ENCODE assay signal across 9 cellular contexts in the genomic region with DNA sequence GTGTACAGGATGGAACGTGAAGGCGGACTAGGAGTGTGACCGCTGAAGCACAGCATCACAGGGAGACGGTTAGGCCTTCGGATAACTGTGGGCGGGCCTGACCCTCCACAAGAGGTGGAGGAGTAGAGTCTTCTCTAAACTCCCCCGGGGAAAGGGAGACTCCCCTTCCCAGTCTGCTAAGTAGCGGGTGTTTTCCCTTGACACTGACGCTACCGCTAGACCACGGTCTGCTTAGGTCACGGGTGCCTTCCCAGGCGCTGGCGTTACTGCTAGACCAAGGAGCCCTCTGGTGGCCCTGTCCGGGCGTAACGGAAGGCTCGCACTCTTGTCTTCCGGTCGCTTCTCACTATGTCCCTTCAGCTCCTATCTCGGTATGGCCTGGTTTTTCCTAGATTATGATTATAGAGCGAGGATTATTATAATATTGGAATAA. TPM values are rescaled to one million over a fixed set of nuclear protein-coding genes. Genes with fewer than 3 reads are reported as not detected.
A peak's percentile ranks its signal among the peaks of the same experiment; 100 is the strongest.
DNase-seq lines count a peak whose midpoint lies in the region; ATAC-seq and TF ChIP-seq lines count a peak whose summit lies in the region.
"Not testable (repeated sequence)": the region's sequence is repeated elsewhere in the genome, so short reads cannot be mapped to it uniquely, and the experiment has no call there.
"Had no signal": no experiment of that assay in that cellular context is flagged by ENCODE, and none has a peak within 500 bp of the region (broad histone marks: within the 10 kb centered on the region; RNA-seq: fewer than 3 reads in every experiment).

No MANE protein-coding gene starts in this region.

- H3K36me3 ChIP-seq in fibroblast of lung (ENCODE audit: control insufficient read depth, insufficient read depth, low read length); mesendoderm (ENCODE audit: control insufficient read depth, insufficient read depth, low read length): not testable (repeated sequence)

- TF ChIP-seq CTCF in CD14-positive monocyte (IDR thresholded peaks at IDR 0.05): peak; percentile 40
- TF ChIP-seq CTCF in NB4 (IDR thresholded peaks at IDR 0.05; ENCODE audit: low read depth, low read length): not testable (repeated sequence)
- TF ChIP-seq CTCF in fibroblast of lung (conservative IDR thresholded peaks at IDR 0.05 in 1 of 2, IDR thresholded peaks at IDR 0.05 in 1 of 2; ENCODE audit: low read depth in 1 of 2, low read length in 2 of 2): peak; percentile 21 to 26

- not testable (repeated sequence) for H3K9me3 ChIP-seq in fibroblast of lung (ENCODE audit: control insufficient read depth, insufficient read depth, low read depth, low read length)

- H3K4me3 ChIP-seq in NB4 (ENCODE audit: low read depth, low read length); fibroblast of lung (replicated peaks in 1 of 4; ENCODE audit: control extremely low read depth in 1 of 4, insufficient read depth in 1 of 4, low read depth in 3 of 4, low read length in 4 of 4); mesendoderm (ENCODE audit: low read length): not testable (repeated sequence)

- H2BK15ac ChIP-seq in mesendoderm (replicated peaks; ENCODE audit: low read depth): not testable (repeated sequence)

- H3K18ac ChIP-seq in mesendoderm (ENCODE audit: low read length): not testable (repeated sequence)

- not testable (repeated sequence) for H3K56ac ChIP-seq in mesendoderm (ENCODE audit: low read length)

- H3K4me3 Mint-ChIP-seq in CD14-positive monocyte: peak overlapping the region; percentile 85 to 96
- H3K4me3 Mint-ChIP-seq in activated T-helper 2 cell treated with anti-CD3 and anti-CD28 coated beads, Interferon-gamma antibody, Interleukin-2, Interleukin-4, amounts not matched to agents 10 μg/mL and 5 μg/mL and 100 μg/mL, durations not matched to agents 14 hours and 24 hours and 36 hours (ENCODE audit: low read depth): peak overlapping the region; percentile 64

- H3K27ac Mint-ChIP-seq in CD14-positive monocyte: peak overlapping the region; percentile 97 to 99 (median 99)
- H3K27ac Mint-ChIP-seq in activated T-helper 2 cell treated with anti-CD3 and anti-CD28 coated beads, Interferon-gamma antibody, Interleukin-2, Interleukin-4, amounts not matched to agents 10 μg/mL and 5 μg/mL and 100 μg/mL, durations not matched to agents 14 hours and 24 hours and 36 hours: peak overlapping the region; percentile 95

- not testable (repeated sequence) for H3K9me3 Mint-ChIP-seq in CD14-positive monocyte; activated T-helper 2 cell treated with anti-CD3 and anti-CD28 coated beads, Interferon-gamma antibody, Interleukin-2, Interleukin-4, amounts not matched to agents 10 μg/mL and 5 μg/mL and 100 μg/mL, durations not matched to agents 14 hours and 24 hours and 36 hours

- not testable (repeated sequence) for H2BK5ac ChIP-seq in mesendoderm (ENCODE audit: low read length)

- intact Hi-C loops in CD14-positive monocyte (cut with micrococcal nuclease); activated T-helper 2 cell treated with anti-CD3 and anti-CD28 coated beads, Interferon-gamma antibody, Interleukin-2, Interleukin-4, amounts not matched to agents 10 μg/mL and 5 μg/mL and 100 μg/mL, durations not matched to agents 14 hours and 24 hours and 36 hours (cut with micrococcal nuclease): not testable (repeated sequence)

- not testable (repeated sequence) for H3K79me2 ChIP-seq in fibroblast of lung (ENCODE audit: control insufficient read depth, insufficient read depth, low read length); mesendoderm (ENCODE audit: control insufficient read depth, insufficient read depth, low read length)

- not testable (repeated sequence) for H3K4me2 ChIP-seq in fibroblast of lung (ENCODE audit: extremely low read depth, insufficient read depth, low read length); mesendoderm (ENCODE audit: low read length)

- not testable (repeated sequence) for H2AK5ac ChIP-seq in mesendoderm (ENCODE audit: low read length)

- not testable (repeated sequence) for H3K4ac ChIP-seq in mesendoderm (ENCODE audit: low read depth, low read length)

- H4K8ac ChIP-seq in mesendoderm (ENCODE audit: low read depth, low read length): not testable (repeated sequence)

- not testable (repeated sequence) for H3K9ac ChIP-seq in fibroblast of lung (ENCODE audit: insufficient read depth, low read length); mesendoderm (ENCODE audit: low read length)

- DNase-seq in CD14-positive monocyte (ENCODE audit: low spot score); activated T-helper 2 cell treated with anti-CD3 and anti-CD28 coated beads, Interferon-gamma antibody, Interleukin-2, Interleukin-4, amounts not matched to agents 10 μg/mL and 5 μg/mL and 100 μg/mL, durations not matched to agents 14 hours and 24 hours and 36 hours (ENCODE audit: low spot score); fibroblast of lung (ENCODE audit: low read depth in 2 of 2): not testable (repeated sequence)
- DNase-seq in NB4 (ENCODE audit: low read depth): peak; percentile 32
- DNase-seq in SHP77 (lab: John Stamatoyannopoulos, UW): peak; percentile 43
- DNase-seq in mesendoderm: peak; percentile 21
- DNase-seq in stimulated activated CD4-positive, alpha-beta T cell treated with anti-CD3 and anti-CD28 coated beads, Interleukin-1b, Interleukin-23, amount 100 ng/mL, for 48 hours: peak; percentile 17

- H2BK120ac ChIP-seq in mesendoderm (ENCODE audit: low read depth, low read length): not testable (repeated sequence)

- not testable (repeated sequence) for H3K27me3 ChIP-seq in fibroblast of lung (ENCODE audit: control insufficient read depth, insufficient read depth, low read length); mesendoderm (ENCODE audit: insufficient read depth, low read length, poor library complexity)

- H4K5ac ChIP-seq in mesendoderm (ENCODE audit: low read length): not testable (repeated sequence)

- no CpG with 5 or more reads among the region's 22 CpGs for WGBS in mesendoderm (ENCODE audit: extremely low coverage, insufficient coverage, low lambda C conversion rate)

- not testable (repeated sequence) for H3K27me3 Mint-ChIP-seq in CD14-positive monocyte (ENCODE audit: low read depth in 3 of 3); activated T-helper 2 cell treated with anti-CD3 and anti-CD28 coated beads, Interferon-gamma antibody, Interleukin-2, Interleukin-4, amounts not matched to agents 10 μg/mL and 5 μg/mL and 100 μg/mL, durations not matched to agents 14 hours and 24 hours and 36 hours (ENCODE audit: low read depth)

- peak; percentile 54 for ATAC-seq in GM21360 (IDR thresholded peaks at IDR 0.05; ENCODE audit: unreplicated experiment)

- H3K4me1 ChIP-seq in fibroblast of lung (ENCODE audit: control insufficient read depth, extremely low read depth, insufficient read depth, low read length); mesendoderm (ENCODE audit: control insufficient read depth, low read depth, low read length): not testable (repeated sequence)

- H3K4me1 Mint-ChIP-seq in CD14-positive monocyte: peaks cover 15% of the 10 kb centered on the region
- H3K4me1 Mint-ChIP-seq in activated T-helper 2 cell treated with anti-CD3 and anti-CD28 coated beads, Interferon-gamma antibody, Interleukin-2, Interleukin-4, amounts not matched to agents 10 μg/mL and 5 μg/mL and 100 μg/mL, durations not matched to agents 14 hours and 24 hours and 36 hours (ENCODE audit: low read depth): peaks cover 13% of the 10 kb centered on the region

- not testable (repeated sequence) for TF ChIP-seq POLR2A in NB4 (IDR thresholded peaks at IDR 0.05; ENCODE audit: extremely low read depth, insufficient read length)

- H2AFZ ChIP-seq in fibroblast of lung (ENCODE audit: low read length): not testable (repeated sequence)

- not testable (repeated sequence) for H3K23ac ChIP-seq in mesendoderm (ENCODE audit: low read length)

- H4K20me1 ChIP-seq in fibroblast of lung (ENCODE audit: control insufficient read depth, extremely low read depth, insufficient read depth, low read length): not testable (repeated sequence)

- not testable (repeated sequence) for H3K79me1 ChIP-seq in mesendoderm (ENCODE audit: low read length)

- H3K27ac ChIP-seq in fibroblast of lung (ENCODE audit: insufficient read depth, low read length): peak overlapping the region; percentile 65
- H3K27ac ChIP-seq in mesendoderm (ENCODE audit: low read depth, low read length): not testable (repeated sequence)

- H3K36me3 Mint-ChIP-seq in CD14-positive monocyte; activated T-helper 2 cell treated with anti-CD3 and anti-CD28 coated beads, Interferon-gamma antibody, Interleukin-2, Interleukin-4, amounts not matched to agents 10 μg/mL and 5 μg/mL and 100 μg/mL, durations not matched to agents 14 hours and 24 hours and 36 hours (ENCODE audit: low read depth): not testable (repeated sequence)

RNA-seq across cellular contexts. Expression of a gene that starts 6.6 kb away (rescaled TPM):
- polyA plus RNA-seq in CD14-positive monocyte: 1 to 10 TPM; 4.1 to 6.4 TPM
- total RNA-seq in activated T-helper 2 cell treated with anti-CD3 and anti-CD28 coated beads, Interferon-gamma antibody, Interleukin-2, Interleukin-4, amounts not matched to agents 10 μg/mL and 5 μg/mL and 100 μg/mL, durations not matched to agents 14 hours and 24 hours and 36 hours: 71.5 and 78.5 TPM in 2 replicates
- total RNA-seq in fibroblast of lung: 14.4 and 18.0 TPM in 2 replicates
- 12.5 and 19.8 TPM in 2 replicates for polyA plus RNA-seq in fibroblast of lung
- 24.8 and 50.7 TPM in 2 replicates for polyA plus RNA-seq in fibroblast of lung (2012)
- polyA minus RNA-seq in fibroblast of lung (ENCODE audit: low replicate concordance): 11.7 and 12.7 TPM in 2 replicates
- polyA plus RNA-seq in mesendoderm (2013, experiment 1 of 2): 38.8 TPM
- polyA plus RNA-seq in mesendoderm (2013, experiment 2 of 2): 39.0 TPM

RNA-seq across cellular contexts. Expression of a gene that starts 33.8 kb away (rescaled TPM):
- polyA plus RNA-seq in CD14-positive monocyte: 1 to 10 TPM; 2.3 TPM
- 68.0 and 70.9 TPM in 2 replicates for total RNA-seq in activated T-helper 2 cell treated with anti-CD3 and anti-CD28 coated beads, Interferon-gamma antibody, Interleukin-2, Interleukin-4, amounts not matched to agents 10 μg/mL and 5 μg/mL and 100 μg/mL, durations not matched to agents 14 hours and 24 hours and 36 hours
- total RNA-seq in fibroblast of lung: 14.4 and 15.0 TPM in 2 replicates
- 7.0 and 11.6 TPM in 2 replicates for polyA plus RNA-seq in fibroblast of lung
- 12.4 and 26.3 TPM in 2 replicates for polyA plus RNA-seq in fibroblast of lung (2012)
- 8.9 and 13.0 TPM in 2 replicates for polyA minus RNA-seq in fibroblast of lung (ENCODE audit: low replicate concordance)
- polyA plus RNA-seq in mesendoderm (2013, experiment 1 of 2): 35.2 TPM
- 38.6 TPM for polyA plus RNA-seq in mesendoderm (2013, experiment 2 of 2)

RNA-seq across cellular contexts. Expression of a gene that starts 35.0 kb away (rescaled TPM):
- not detected for polyA plus RNA-seq in CD14-positive monocyte
- total RNA-seq in activated T-helper 2 cell treated with anti-CD3 and anti-CD28 coated beads, Interferon-gamma antibody, Interleukin-2, Interleukin-4, amounts not matched to agents 10 μg/mL and 5 μg/mL and 100 μg/mL, durations not matched to agents 14 hours and 24 hours and 36 hours: 0.25 and 0.48 TPM in 2 replicates
- total RNA-seq in fibroblast of lung: 4.9 and 5.4 TPM in 2 replicates
- polyA plus RNA-seq in fibroblast of lung: 1.3 and 1.4 TPM in 2 replicates
- 6.7 TPM in 2 replicates for polyA plus RNA-seq in fibroblast of lung (2012)
- polyA minus RNA-seq in fibroblast of lung (ENCODE audit: low replicate concordance): 2.3 TPM in 1 of 2 replicates, not detected in the other
- polyA plus RNA-seq in mesendoderm (2013, experiment 1 of 2): 0.70 TPM
- polyA plus RNA-seq in mesendoderm (2013, experiment 2 of 2): 0.83 TPM

RNA-seq across cellular contexts. Expression of a gene that starts 55.9 kb away (rescaled TPM):
- polyA plus RNA-seq in CD14-positive monocyte (not detected), fibroblast of lung (not detected in 2 replicates)
- total RNA-seq in activated T-helper 2 cell treated with anti-CD3 and anti-CD28 coated beads, Interferon-gamma antibody, Interleukin-2, Interleukin-4, amounts not matched to agents 10 μg/mL and 5 μg/mL and 100 μg/mL, durations not matched to agents 14 hours and 24 hours and 36 hours: 0.53 and 0.62 TPM in 2 replicates
- under 0.01 and 0.17 TPM in 2 replicates for total RNA-seq in fibroblast of lung
- 0.08 TPM in 1 of 2 replicates, not detected in the other for polyA plus RNA-seq in fibroblast of lung (2012)
- not detected in 2 replicates for polyA minus RNA-seq in fibroblast of lung (ENCODE audit: low replicate concordance)
- polyA plus RNA-seq in mesendoderm (2013, experiment 1 of 2): 0.67 TPM
- polyA plus RNA-seq in mesendoderm (2013, experiment 2 of 2): 0.63 TPM
- total RNA-seq: frontal cortex had no signal
